8 cellular contexts compared by ENCODE assay signal in genomic region chr12:91778938-91779400, GRCh38.
A peak's percentile ranks its signal among the peaks of the same experiment; 100 is the strongest.
DNase-seq lines count a peak whose midpoint lies in the region; ATAC-seq and TF ChIP-seq lines count a peak whose summit lies in the region.

No MANE protein-coding gene starts in this region.

- in situ Hi-C loops in astrocyte of the spinal cord (cut with HindIII; ENCODE audit: low sequenced_read_pairs), result no loop called here

- TF ChIP-seq CTCF in heart left ventricle (IDR thresholded peaks at IDR 0.05), result no peak
- TF ChIP-seq CTCF in left ventricle myocardium inferior (IDR thresholded peaks at IDR 0.05; ENCODE audit: borderline replicate concordance), result no peak
- no peak for TF ChIP-seq CTCF in astrocyte of the spinal cord (IDR thresholded peaks at IDR 0.05; ENCODE audit: low read depth, low read length)

- no peak for TF ChIP-seq POLR2A in heart left ventricle (IDR thresholded peaks at IDR 0.05)

- H3K4me3 ChIP-seq in heart left ventricle, result peak overlapping the region in 1 of 12 donors; percentile 7
- H3K4me3 ChIP-seq in left ventricle myocardium inferior, result no peak overlapping the region
- no peak overlapping the region for H3K4me3 ChIP-seq in astrocyte of the spinal cord (ENCODE audit: low read depth, low read length)

- peak overlapping the region in 2 of 12 donors; percentile 41 to 80 for H3K27ac ChIP-seq in heart left ventricle
- H3K27ac ChIP-seq in left ventricle myocardium inferior (replicated peaks), result no peak overlapping the region

- 69 to 76% (median 70%) methylated on average over 6 of the region's 6 CpGs for WGBS in heart left ventricle, 4 donors

- no peaks in the 10 kb centered on the region for H3K27me3 ChIP-seq in heart left ventricle
- H3K27me3 ChIP-seq in left ventricle myocardium inferior (ENCODE audit: low read depth), result no peaks in the 10 kb centered on the region

- ATAC-seq in heart left ventricle (peak in 3 of 4 donors; percentile 52 to 89 (median 65)), HG03103 (IDR thresholded peaks at IDR 0.05; ENCODE audit: low read depth, unreplicated experiment) (peak; percentile 85)
- peak; percentile 98 for ATAC-seq in stimulated activated naive CD8-positive, alpha-beta T cell treated with anti-CD3 and anti-CD28 coated beads, Interleukin-15, Interleukin-2, amounts not matched to agents 100 U/mL and 50 U/mL, for 24 hours

- intact Hi-C loops in heart left ventricle (cut with DNase I) (no loop called here), left ventricle myocardium inferior (cut with micrococcal nuclease) (no loop called here), posterior vena cava (cut with DNase I) (no loop called here)

- peaks cover 0 to 4% (median 0%) of the 10 kb centered on the region in 12 donors for H3K9me3 ChIP-seq in heart left ventricle
- H3K9me3 ChIP-seq in left ventricle myocardium inferior (replicated peaks), result no peaks in the 10 kb centered on the region

- H3K4me1 ChIP-seq in heart left ventricle (peaks cover 0 to 20% (median 7%) of the 10 kb centered on the region in 12 donors), left ventricle myocardium inferior (peaks cover 19% of the 10 kb centered on the region)

- DNase-seq in heart left ventricle, result peak in 2 of 5 donors; percentile 8 to 29
- DNase-seq in left ventricle myocardium inferior, result no peak
- DNase-seq in SW 1271 (lab: John Stamatoyannopoulos, UW), result peak; percentile 83 to 98
- DNase-seq in astrocyte of the spinal cord (ENCODE audit: low read depth, low spot score), result peak; percentile 86
- DNase-seq in medulla oblongata (ENCODE audit: extremely low spot score), result peak; percentile 12
- DNase-seq in stimulated activated naive CD8-positive, alpha-beta T cell treated with anti-CD3 and anti-CD28 coated beads, Interleukin-15, Interleukin-2, amounts not matched to agents 100 U/mL and 50 U/mL, for 24 hours, result peak; percentile 24
- no peak for DNase-seq in posterior vena cava (ENCODE audit: low spot score)

- no peaks in the 10 kb centered on the region for H3K36me3 ChIP-seq in heart left ventricle
- no peaks in the 10 kb centered on the region for H3K36me3 ChIP-seq in left ventricle myocardium inferior

Comparison
In these comparisons a context has a peak if more than half of its experiments do, and no peak if none do; other contexts are left out.
1. DNase-seq: peak in SW 1271 (2 of 2), astrocyte of the spinal cord (single experiment), medulla oblongata (single experiment) and stimulated activated naive CD8-positive, alpha-beta T cell treated with anti-CD3 and anti-CD28 coated beads, Interleukin-15, Interleukin-2, amounts not matched to agents 100 U/mL and 50 U/mL, for 24 hours (single experiment); none in left ventricle myocardium inferior (single experiment) and posterior vena cava (single experiment).
2. Peak in every context shown above with its lines, with median percentiles within 50 percentile points of each other: ATAC-seq.